Comparison of ENCODE assay signal across 17 cellular contexts in genomic region chr9:80954521-80954920, GRCh38.
"Had no signal": no experiment of that assay in that cellular context is flagged by ENCODE, and none has a peak within 500 bp of the region (broad histone marks: within the 10 kb centered on the region; RNA-seq: fewer than 3 reads in every experiment).

No MANE protein-coding gene starts in this region.

- H3K4me3 ChIP-seq: ascending aorta, gastrocnemius medialis, heart left ventricle, lung, thyroid gland had no signal

- H3K4me3 Mint-ChIP-seq: activated naive CD4-positive, alpha-beta T cell treated with anti-CD3 and anti-CD28 coated beads for 36 hours; activated naive CD8-positive, alpha-beta T cell treated with anti-CD3 and anti-CD28 coated beads, Interleukin-2, amount 50 U/mL, for 24 hours; activated T-helper 17 cell treated with anti-CD3 and anti-CD28 coated beads, Interleukin-2, amount 50 U/mL, for 72 hours; naive thymus-derived CD4-positive, alpha-beta T cell; stimulated activated naive B cell treated with anti-CD40 and anti-IgM and Interleukin-4, amounts not matched to agents 10 μg/mL and 1 μg/mL and 100 μg/mL, for 72 hours had no signal

- H3K9ac ChIP-seq: parathyroid adenoma had no signal

- H3K9me3 Mint-ChIP-seq: activated naive CD8-positive, alpha-beta T cell treated with anti-CD3 and anti-CD28 coated beads, Interleukin-2, amount 50 U/mL, for 24 hours; stimulated activated naive B cell treated with anti-CD40 and anti-IgM and Interleukin-4, amounts not matched to agents 10 μg/mL and 1 μg/mL and 100 μg/mL, for 72 hours had no signal

- H3K36me3 ChIP-seq: ascending aorta, gastrocnemius medialis, heart left ventricle, neutrophil, thyroid gland had no signal

- H3K4me1 Mint-ChIP-seq: activated naive CD8-positive, alpha-beta T cell treated with anti-CD3 and anti-CD28 coated beads, Interleukin-2, amount 50 U/mL, for 24 hours; activated T-helper 17 cell treated with anti-CD3 and anti-CD28 coated beads, Interleukin-2, amount 50 U/mL, for 72 hours; naive thymus-derived CD4-positive, alpha-beta T cell; stimulated activated naive B cell treated with anti-CD40 and anti-IgM and Interleukin-4, amounts not matched to agents 10 μg/mL and 1 μg/mL and 100 μg/mL, for 72 hours had no signal

- H3K27me3 ChIP-seq: ascending aorta, gastrocnemius medialis, heart left ventricle, neutrophil, thyroid gland had no signal

- ATAC-seq: activated naive CD8-positive, alpha-beta T cell treated with anti-CD3 and anti-CD28 coated beads, Interleukin-2, amount 50 U/mL, for 24 hours; activated T-helper 17 cell treated with anti-CD3 and anti-CD28 coated beads, Interleukin-2, amount 50 U/mL, for 72 hours; gastrocnemius medialis; heart left ventricle; left colon; naive thymus-derived CD4-positive, alpha-beta T cell; stimulated activated naive B cell treated with anti-CD40 and anti-IgM and Interleukin-4, amounts not matched to agents 10 μg/mL and 1 μg/mL and 100 μg/mL, for 72 hours had no signal

- H3K27ac Mint-ChIP-seq: activated naive CD4-positive, alpha-beta T cell treated with anti-CD3 and anti-CD28 coated beads for 36 hours; activated naive CD8-positive, alpha-beta T cell treated with anti-CD3 and anti-CD28 coated beads, Interleukin-2, amount 50 U/mL, for 24 hours; activated T-helper 17 cell treated with anti-CD3 and anti-CD28 coated beads, Interleukin-2, amount 50 U/mL, for 72 hours; naive thymus-derived CD4-positive, alpha-beta T cell; stimulated activated naive B cell treated with anti-CD40 and anti-IgM and Interleukin-4, amounts not matched to agents 10 μg/mL and 1 μg/mL and 100 μg/mL, for 72 hours had no signal

- H3K4me1 ChIP-seq: ascending aorta, gastrocnemius medialis, heart left ventricle, parathyroid adenoma, thyroid gland had no signal

- H2AFZ ChIP-seq: parathyroid adenoma had no signal

- H3K9me3 ChIP-seq: ascending aorta, gastrocnemius medialis, heart left ventricle, neutrophil, thyroid gland had no signal

- H3K27me3 Mint-ChIP-seq: activated naive CD8-positive, alpha-beta T cell treated with anti-CD3 and anti-CD28 coated beads, Interleukin-2, amount 50 U/mL, for 24 hours; activated T-helper 17 cell treated with anti-CD3 and anti-CD28 coated beads, Interleukin-2, amount 50 U/mL, for 72 hours; naive thymus-derived CD4-positive, alpha-beta T cell had no signal

- H3K79me2 ChIP-seq: parathyroid adenoma had no signal

- H3K27ac ChIP-seq: ascending aorta, epithelial cell of prostate, gastrocnemius medialis, heart left ventricle, neutrophil, parathyroid adenoma, thyroid gland had no signal

- H3K36me3 Mint-ChIP-seq: naive thymus-derived CD4-positive, alpha-beta T cell; stimulated activated naive B cell treated with anti-CD40 and anti-IgM and Interleukin-4, amounts not matched to agents 10 μg/mL and 1 μg/mL and 100 μg/mL, for 72 hours had no signal

- DNase-seq: activated CD4-positive, alpha-beta T cell treated with anti-CD3 and anti-CD28 coated beads, Interleukin-2, amount 50 U/mL, for 1 hour; activated naive CD4-positive, alpha-beta T cell treated with anti-CD3 and anti-CD28 coated beads for 36 hours; activated naive CD8-positive, alpha-beta T cell treated with anti-CD3 and anti-CD28 coated beads, Interleukin-2, amount 50 U/mL, for 24 hours; activated T-cell treated with anti-CD3 and anti-CD28 coated beads for 4 hours; gastrocnemius medialis; heart left ventricle; left colon; naive thymus-derived CD4-positive, alpha-beta T cell; stimulated activated naive B cell treated with anti-CD40 and anti-IgM and Interleukin-4, amounts not matched to agents 10 μg/mL and 1 μg/mL and 100 μg/mL, for 72 hours; T-helper 9 cell; thyroid gland had no signal
